Comparison of ENCODE assay signal across 1 cellular context in genomic region chr10:491667-492424, GRCh38.
TF ChIP-seq lines count a peak whose summit lies in the region.

No MANE protein-coding gene starts in this region.

TF ChIP-seq in HepG2, 621 proteins besides CTCF, POLR2A, EP300 and RAD21 (continued from another document):
- TF ChIP-seq, protein P1, sequence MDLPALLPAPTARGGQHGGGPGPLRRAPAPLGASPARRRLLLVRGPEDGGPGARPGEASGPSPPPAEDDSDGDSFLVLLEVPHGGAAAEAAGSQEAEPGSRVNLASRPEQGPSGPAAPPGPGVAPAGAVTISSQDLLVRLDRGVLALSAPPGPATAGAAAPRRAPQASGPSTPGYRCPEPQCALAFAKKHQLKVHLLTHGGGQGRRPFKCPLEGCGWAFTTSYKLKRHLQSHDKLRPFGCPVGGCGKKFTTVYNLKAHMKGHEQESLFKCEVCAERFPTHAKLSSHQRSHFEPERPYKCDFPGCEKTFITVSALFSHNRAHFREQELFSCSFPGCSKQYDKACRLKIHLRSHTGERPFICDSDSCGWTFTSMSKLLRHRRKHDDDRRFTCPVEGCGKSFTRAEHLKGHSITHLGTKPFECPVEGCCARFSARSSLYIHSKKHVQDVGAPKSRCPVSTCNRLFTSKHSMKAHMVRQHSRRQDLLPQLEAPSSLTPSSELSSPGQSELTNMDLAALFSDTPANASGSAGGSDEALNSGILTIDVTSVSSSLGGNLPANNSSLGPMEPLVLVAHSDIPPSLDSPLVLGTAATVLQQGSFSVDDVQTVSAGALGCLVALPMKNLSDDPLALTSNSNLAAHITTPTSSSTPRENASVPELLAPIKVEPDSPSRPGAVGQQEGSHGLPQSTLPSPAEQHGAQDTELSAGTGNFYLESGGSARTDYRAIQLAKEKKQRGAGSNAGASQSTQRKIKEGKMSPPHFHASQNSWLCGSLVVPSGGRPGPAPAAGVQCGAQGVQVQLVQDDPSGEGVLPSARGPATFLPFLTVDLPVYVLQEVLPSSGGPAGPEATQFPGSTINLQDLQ (CRISPR knock-in tag; IDR thresholded peaks at IDR 0.05): no peak
- TF ChIP-seq, protein P2, sequence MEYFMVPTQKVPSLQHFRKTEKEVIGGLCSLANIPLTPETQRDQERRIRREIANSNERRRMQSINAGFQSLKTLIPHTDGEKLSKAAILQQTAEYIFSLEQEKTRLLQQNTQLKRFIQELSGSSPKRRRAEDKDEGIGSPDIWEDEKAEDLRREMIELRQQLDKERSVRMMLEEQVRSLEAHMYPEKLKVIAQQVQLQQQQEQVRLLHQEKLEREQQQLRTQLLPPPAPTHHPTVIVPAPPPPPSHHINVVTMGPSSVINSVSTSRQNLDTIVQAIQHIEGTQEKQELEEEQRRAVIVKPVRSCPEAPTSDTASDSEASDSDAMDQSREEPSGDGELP (IDR thresholded peaks at IDR 0.05; ENCODE audit: borderline replicate concordance, low read depth): no peak
- no peak for TF ChIP-seq PRMT3 (CRISPR knock-in tag; IDR thresholded peaks at IDR 0.05; ENCODE audit: borderline replicate concordance, low read depth)
- TF ChIP-seq ZNF460 (CRISPR knock-in tag; IDR thresholded peaks at IDR 0.05; ENCODE audit: borderline replicate concordance): no peak
- no peak for TF ChIP-seq SP2 (CRISPR knock-in tag; IDR thresholded peaks at IDR 0.05)
- TF ChIP-seq PAF1 (CRISPR knock-in tag; IDR thresholded peaks at IDR 0.05): no peak
- TF ChIP-seq ZNF30 (CRISPR knock-in tag; IDR thresholded peaks at IDR 0.05): no peak
- TF ChIP-seq, protein P3, sequence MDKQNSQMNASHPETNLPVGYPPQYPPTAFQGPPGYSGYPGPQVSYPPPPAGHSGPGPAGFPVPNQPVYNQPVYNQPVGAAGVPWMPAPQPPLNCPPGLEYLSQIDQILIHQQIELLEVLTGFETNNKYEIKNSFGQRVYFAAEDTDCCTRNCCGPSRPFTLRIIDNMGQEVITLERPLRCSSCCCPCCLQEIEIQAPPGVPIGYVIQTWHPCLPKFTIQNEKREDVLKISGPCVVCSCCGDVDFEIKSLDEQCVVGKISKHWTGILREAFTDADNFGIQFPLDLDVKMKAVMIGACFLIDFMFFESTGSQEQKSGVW (CRISPR knock-in tag; IDR thresholded peaks at IDR 0.05; ENCODE audit: borderline replicate concordance): no peak
- no peak for TF ChIP-seq HCFC1 (IDR thresholded peaks at IDR 0.05; ENCODE audit: low read depth, low read length)
